In genomic region chr9:113536483-113537226, GRCh38 we compare ENCODE assay signal across 9 cellular contexts.
DNase-seq lines count a peak whose midpoint lies in the region; TF ChIP-seq lines count a peak whose summit lies in the region.
"Had no signal": no experiment of that assay in that cellular context is flagged by ENCODE, and none has a peak within 500 bp of the region (broad histone marks: within the 10 kb centered on the region; RNA-seq: fewer than 3 reads in every experiment).

No MANE protein-coding gene starts in this region.

- peak overlapping the region; percentile 40 for H2BK15ac ChIP-seq in neuronal stem cell (ENCODE audit: low read length)

- H3K4me3 ChIP-seq in left ventricle myocardium inferior = peak overlapping the region; percentile 36
- H3K4me3 ChIP-seq in neuronal stem cell (ENCODE audit: low read length in 2 of 2) = no peak overlapping the region

- peak overlapping the region; percentile 68 for H3K18ac ChIP-seq in neuronal stem cell (ENCODE audit: low read length)

- TF ChIP-seq CTCF in left ventricle myocardium inferior (IDR thresholded peaks at IDR 0.05; ENCODE audit: borderline replicate concordance) (no peak), GM13976 (IDR thresholded peaks at IDR 0.05; ENCODE audit: borderline replicate concordance, control extremely low read depth, extremely low read depth, insufficient read depth, missing control alignments) (no peak)

- DNase-seq in C1 segment of cervical spinal cord (lab: John Stamatoyannopoulos, UW) (peak in 13 of 14 donors; percentile 26 to 96 (median 86)), astrocyte of the hippocampus (ENCODE audit: low read depth, low spot score) (peak; percentile 25), left ventricle myocardium inferior (peak; percentile 86), neuronal stem cell (ENCODE audit: low spot score) (peak; percentile 20), NCI-H2081 treated with DMSO at 0.1 percent for 48 hours (lab: John Stamatoyannopoulos, UW) (no peak), GM13976 (ENCODE audit: low spot score) (no peak), SIG-M5 (lab: John Stamatoyannopoulos, UW) (no peak)
- no peak for DNase-seq in activated T-cell treated with anti-CD3 and anti-CD28 coated beads, Interleukin-2, amount 50 U/mL, for 48 hours
- DNase-seq: foreskin fibroblast had no signal

- H3K27ac ChIP-seq in left ventricle myocardium inferior (replicated peaks) (peak overlapping the region; percentile 94), neuronal stem cell (replicated peaks; ENCODE audit: low read length) (no peak overlapping the region)

- no peak overlapping the region for H2BK5ac ChIP-seq in neuronal stem cell (ENCODE audit: low read length)

- peak overlapping the region; percentile 73 for H2AK5ac ChIP-seq in neuronal stem cell (ENCODE audit: low read depth, low read length)

- no peak overlapping the region for H4K8ac ChIP-seq in neuronal stem cell (ENCODE audit: low read depth, low read length)

- peak overlapping the region; percentile 67 for H2AFZ ChIP-seq in neuronal stem cell (ENCODE audit: low read length)

- peaks cover 80% of the 10 kb centered on the region for H3K4me1 ChIP-seq in left ventricle myocardium inferior
- peaks cover 19 to 27% of the 10 kb centered on the region in 2 donors for H3K4me1 ChIP-seq in neuronal stem cell (ENCODE audit: control insufficient read depth in 2 of 2, insufficient read depth in 1 of 2, low read depth in 1 of 2, low read length in 2 of 2)

- H3K36me3 ChIP-seq in left ventricle myocardium inferior (peaks cover 34% of the 10 kb centered on the region), neuronal stem cell (replicated peaks in 1 of 2; ENCODE audit: control insufficient read depth in 2 of 2, insufficient read depth in 2 of 2, low read length in 2 of 2) (peaks cover 0 to 3% of the 10 kb centered on the region in 2 donors)

- no peaks in the 10 kb centered on the region for H3K27me3 ChIP-seq in left ventricle myocardium inferior (ENCODE audit: low read depth)
- no peaks in the 10 kb centered on the region for H3K27me3 ChIP-seq in neuronal stem cell (ENCODE audit: control insufficient read depth in 3 of 3, insufficient read depth in 3 of 3, low read depth in 1 of 3, low read length in 3 of 3)

- intact Hi-C loops in left ventricle myocardium inferior (cut with micrococcal nuclease) = no loop called here

- H2BK12ac ChIP-seq in neuronal stem cell (ENCODE audit: low read length) = no peak overlapping the region

- no peaks in the 10 kb centered on the region for H3K79me1 ChIP-seq in neuronal stem cell (ENCODE audit: low read depth, low read length)

- in situ Hi-C loops in GM13976 (cut with MboI; ENCODE audit: low sequenced_read_pairs, unreplicated experiment) = no loop called here

- H4K91ac ChIP-seq in neuronal stem cell (ENCODE audit: low read depth, low read length, poor library complexity) = no peak overlapping the region

- H3K4ac ChIP-seq in neuronal stem cell (ENCODE audit: low read length) = no peak overlapping the region

- no peaks in the 10 kb centered on the region for H3K9me3 ChIP-seq in left ventricle myocardium inferior (replicated peaks)
- H3K9me3 ChIP-seq in neuronal stem cell (replicated peaks in 1 of 2; ENCODE audit: control insufficient read depth in 2 of 2, insufficient read depth in 1 of 2, low read depth in 1 of 2, low read length in 2 of 2) = no peaks in the 10 kb centered on the region

- H3K14ac ChIP-seq in neuronal stem cell (ENCODE audit: low read length) = peak overlapping the region; percentile 60

- H3K4me2 ChIP-seq in neuronal stem cell (ENCODE audit: insufficient read depth, low read length, poor library complexity, severe bottlenecking) = no peak overlapping the region

- peak overlapping the region; percentile 7 for H3K9ac ChIP-seq in neuronal stem cell (ENCODE audit: low read depth, low read length, poor library complexity)

- no peak overlapping the region for H2BK120ac ChIP-seq in neuronal stem cell (ENCODE audit: low read depth, low read length)

- peak overlapping the region; percentile 30 for H3K23ac ChIP-seq in neuronal stem cell (ENCODE audit: low read depth, low read length, poor library complexity)

- no CpG with 5 or more reads among the region's 21 CpGs for WGBS in neuronal stem cell (ENCODE audit: extremely low coverage in 2 of 2, insufficient read length in 2 of 2, insufficient replicate concordance in 1 of 2), 2 donors

Comparison
In these comparisons a context has a peak if more than half of its experiments do, and no peak if none do; other contexts are left out.
1. DNase-seq: peak in C1 segment of cervical spinal cord (13 of 14), astrocyte of the hippocampus (single experiment), left ventricle myocardium inferior (single experiment) and neuronal stem cell (single experiment); none in activated T-cell treated with anti-CD3 and anti-CD28 coated beads, Interleukin-2, amount 50 U/mL, for 48 hours (0 of 2), NCI-H2081 treated with DMSO at 0.1 percent for 48 hours (single experiment), GM13976 (single experiment) and SIG-M5 (single experiment).